Comparison of ENCODE assay signal across 1 cellular context in the genomic region with DNA sequence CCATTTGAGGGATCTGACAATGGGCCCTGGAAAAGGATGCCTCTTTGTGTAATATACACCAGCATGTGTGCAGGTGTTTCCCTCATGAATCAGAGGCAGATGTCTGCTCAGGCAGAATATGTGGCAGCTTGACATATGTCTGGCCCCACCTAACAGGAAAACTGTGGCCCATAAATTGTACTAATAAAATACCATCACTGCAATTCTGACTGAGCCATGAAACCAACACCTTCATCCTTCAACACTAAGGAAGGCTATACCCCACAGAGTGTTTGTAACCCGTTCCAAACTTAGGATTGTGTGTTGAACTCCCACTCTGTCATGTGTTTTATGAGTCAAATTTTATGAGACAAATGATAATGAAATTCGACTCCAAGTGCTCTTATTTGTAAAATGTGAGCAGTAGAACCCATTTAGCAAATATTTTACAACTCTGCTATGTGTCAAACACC.
TF ChIP-seq lines count a peak whose summit lies in the region.

No MANE protein-coding gene starts in this region.

TF ChIP-seq in WTC11, 78 proteins besides CTCF, POLR2A, EP300 and RAD21 (continued from another document):
- TF ChIP-seq, protein P1, sequence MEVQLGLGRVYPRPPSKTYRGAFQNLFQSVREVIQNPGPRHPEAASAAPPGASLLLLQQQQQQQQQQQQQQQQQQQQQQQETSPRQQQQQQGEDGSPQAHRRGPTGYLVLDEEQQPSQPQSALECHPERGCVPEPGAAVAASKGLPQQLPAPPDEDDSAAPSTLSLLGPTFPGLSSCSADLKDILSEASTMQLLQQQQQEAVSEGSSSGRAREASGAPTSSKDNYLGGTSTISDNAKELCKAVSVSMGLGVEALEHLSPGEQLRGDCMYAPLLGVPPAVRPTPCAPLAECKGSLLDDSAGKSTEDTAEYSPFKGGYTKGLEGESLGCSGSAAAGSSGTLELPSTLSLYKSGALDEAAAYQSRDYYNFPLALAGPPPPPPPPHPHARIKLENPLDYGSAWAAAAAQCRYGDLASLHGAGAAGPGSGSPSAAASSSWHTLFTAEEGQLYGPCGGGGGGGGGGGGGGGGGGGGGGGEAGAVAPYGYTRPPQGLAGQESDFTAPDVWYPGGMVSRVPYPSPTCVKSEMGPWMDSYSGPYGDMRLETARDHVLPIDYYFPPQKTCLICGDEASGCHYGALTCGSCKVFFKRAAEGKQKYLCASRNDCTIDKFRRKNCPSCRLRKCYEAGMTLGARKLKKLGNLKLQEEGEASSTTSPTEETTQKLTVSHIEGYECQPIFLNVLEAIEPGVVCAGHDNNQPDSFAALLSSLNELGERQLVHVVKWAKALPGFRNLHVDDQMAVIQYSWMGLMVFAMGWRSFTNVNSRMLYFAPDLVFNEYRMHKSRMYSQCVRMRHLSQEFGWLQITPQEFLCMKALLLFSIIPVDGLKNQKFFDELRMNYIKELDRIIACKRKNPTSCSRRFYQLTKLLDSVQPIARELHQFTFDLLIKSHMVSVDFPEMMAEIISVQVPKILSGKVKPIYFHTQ (CRISPR knock-in tag; IDR thresholded peaks at IDR 0.05), result no peak
- no peak for TF ChIP-seq ZNF396 (CRISPR knock-in tag; IDR thresholded peaks at IDR 0.05; ENCODE audit: borderline replicate concordance)
- TF ChIP-seq, protein P2, sequence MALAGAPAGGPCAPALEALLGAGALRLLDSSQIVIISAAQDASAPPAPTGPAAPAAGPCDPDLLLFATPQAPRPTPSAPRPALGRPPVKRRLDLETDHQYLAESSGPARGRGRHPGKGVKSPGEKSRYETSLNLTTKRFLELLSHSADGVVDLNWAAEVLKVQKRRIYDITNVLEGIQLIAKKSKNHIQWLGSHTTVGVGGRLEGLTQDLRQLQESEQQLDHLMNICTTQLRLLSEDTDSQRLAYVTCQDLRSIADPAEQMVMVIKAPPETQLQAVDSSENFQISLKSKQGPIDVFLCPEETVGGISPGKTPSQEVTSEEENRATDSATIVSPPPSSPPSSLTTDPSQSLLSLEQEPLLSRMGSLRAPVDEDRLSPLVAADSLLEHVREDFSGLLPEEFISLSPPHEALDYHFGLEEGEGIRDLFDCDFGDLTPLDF (CRISPR knock-in tag; IDR thresholded peaks at IDR 0.05), result no peak
- TF ChIP-seq, protein P3, sequence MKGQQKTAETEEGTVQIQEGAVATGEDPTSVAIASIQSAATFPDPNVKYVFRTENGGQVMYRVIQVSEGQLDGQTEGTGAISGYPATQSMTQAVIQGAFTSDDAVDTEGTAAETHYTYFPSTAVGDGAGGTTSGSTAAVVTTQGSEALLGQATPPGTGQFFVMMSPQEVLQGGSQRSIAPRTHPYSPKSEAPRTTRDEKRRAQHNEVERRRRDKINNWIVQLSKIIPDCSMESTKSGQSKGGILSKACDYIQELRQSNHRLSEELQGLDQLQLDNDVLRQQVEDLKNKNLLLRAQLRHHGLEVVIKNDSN (CRISPR knock-in tag; IDR thresholded peaks at IDR 0.05), result no peak
- TF ChIP-seq ZNF219 (CRISPR knock-in tag; IDR thresholded peaks at IDR 0.05; ENCODE audit: borderline replicate concordance), result no peak
- TF ChIP-seq ZNF138 (CRISPR knock-in tag; conservative IDR thresholded peaks at IDR 0.05), result no peak
